ENCODE assay signal across 16 cellular contexts in the genomic region with DNA sequence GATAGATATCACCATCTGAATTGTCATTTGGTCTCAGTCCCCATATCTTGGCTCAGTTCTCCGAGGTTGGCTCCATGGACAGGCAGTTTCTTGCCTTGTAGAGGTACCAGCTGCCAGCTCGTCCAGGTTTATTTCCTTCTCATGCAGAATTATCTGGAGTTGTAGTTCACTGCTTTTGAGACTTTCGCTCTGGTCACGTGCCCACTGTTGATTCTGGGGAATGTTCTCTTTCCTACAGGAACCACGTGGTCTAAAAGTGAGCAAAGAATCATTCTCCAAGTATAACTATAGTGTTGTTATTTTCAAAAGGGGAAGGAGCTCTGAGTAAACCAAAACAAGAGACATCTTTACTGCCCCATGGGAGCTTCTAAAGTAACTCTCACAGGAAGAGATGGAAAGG. TPM values are rescaled to one million over a fixed set of nuclear protein-coding genes. Genes with fewer than 3 reads are reported as not detected.
"Had no signal": no experiment of that assay in that cellular context is flagged by ENCODE, and none has a peak within 500 bp of the region (broad histone marks: within the 10 kb centered on the region; RNA-seq: fewer than 3 reads in every experiment).

No MANE protein-coding gene starts in this region.

- H3K27ac ChIP-seq: thoracic aorta had no signal

- H3K27me3 Mint-ChIP-seq: activated CD8-positive, alpha-beta memory T cell treated with anti-CD3 and anti-CD28 coated beads, Interleukin-2, amount 10 ng/mL, durations not matched to agents 7 days and 5 days; activated T-cell treated with anti-CD3 and anti-CD28 coated beads, Interleukin-2, amount 50 U/mL, for 24 hours; dendritic cell treated with granulocyte-macrophage colony-stimulating factor and Interleukin-4, amounts not matched to agents 40 ng/mL and 50 ng/mL, for 4 days; natural killer cell treated with Interleukin-12 subunit alpha and Interleukin-12 subunit beta and Interleukin-15 and Interleukin-18, amount 100 ng/mL, for 72 hours had no signal

- H3K4me1 Mint-ChIP-seq: activated naive CD4-positive, alpha-beta T cell treated with anti-CD3 and anti-CD28 coated beads, Interleukin-2, amount 50 U/mL, for 24 hours; stimulated activated naive CD8-positive, alpha-beta T cell treated with anti-CD3 and anti-CD28 coated beads, Interleukin-15, amount 100 ng/mL, for 72 hours had no signal

- FAIRE-seq: urothelium cell line had no signal

- ATAC-seq: activated CD4-positive, CD25-positive, alpha-beta regulatory T cell treated with anti-CD3 and anti-CD28 coated beads, Interleukin-2, amount 50 U/mL, for 24 hours; activated CD8-positive, alpha-beta memory T cell treated with anti-CD3 and anti-CD28 coated beads, Interleukin-2, amount 10 ng/mL, durations not matched to agents 7 days and 5 days; left cardiac atrium; natural killer cell treated with Interleukin-12 subunit alpha and Interleukin-12 subunit beta and Interleukin-15 and Interleukin-18, amount 100 ng/mL, for 72 hours; stimulated activated naive CD8-positive, alpha-beta T cell treated with anti-CD3 and anti-CD28 coated beads, Interleukin-15, amount 100 ng/mL, for 72 hours had no signal

- H3K27ac Mint-ChIP-seq: activated CD8-positive, alpha-beta memory T cell treated with anti-CD3 and anti-CD28 coated beads, Interleukin-2, amount 10 ng/mL, durations not matched to agents 7 days and 5 days; activated naive CD4-positive, alpha-beta T cell treated with anti-CD3 and anti-CD28 coated beads, Interleukin-2, amount 50 U/mL, for 24 hours; activated T-cell treated with anti-CD3 and anti-CD28 coated beads, Interleukin-2, amount 50 U/mL, for 24 hours; dendritic cell treated with granulocyte-macrophage colony-stimulating factor and Interleukin-4, amounts not matched to agents 40 ng/mL and 50 ng/mL, for 4 days; immature natural killer cell; natural killer cell treated with Interleukin-12 subunit alpha and Interleukin-12 subunit beta and Interleukin-15 and Interleukin-18, amount 100 ng/mL, for 72 hours; stimulated activated naive CD8-positive, alpha-beta T cell treated with anti-CD3 and anti-CD28 coated beads, Interleukin-15, amount 100 ng/mL, for 72 hours had no signal

- H3K4me3 ChIP-seq: thoracic aorta had no signal

- H3K4me3 Mint-ChIP-seq: activated CD8-positive, alpha-beta memory T cell treated with anti-CD3 and anti-CD28 coated beads, Interleukin-2, amount 10 ng/mL, durations not matched to agents 7 days and 5 days; activated naive CD4-positive, alpha-beta T cell treated with anti-CD3 and anti-CD28 coated beads, Interleukin-2, amount 50 U/mL, for 24 hours; activated T-cell treated with anti-CD3 and anti-CD28 coated beads, Interleukin-2, amount 50 U/mL, for 24 hours; brain; dendritic cell treated with granulocyte-macrophage colony-stimulating factor and Interleukin-4, amounts not matched to agents 40 ng/mL and 50 ng/mL, for 4 days; immature natural killer cell; natural killer cell treated with Interleukin-12 subunit alpha and Interleukin-12 subunit beta and Interleukin-15 and Interleukin-18, amount 100 ng/mL, for 72 hours; stimulated activated naive CD8-positive, alpha-beta T cell treated with anti-CD3 and anti-CD28 coated beads, Interleukin-15, amount 100 ng/mL, for 72 hours had no signal

- DNase-seq: activated CD8-positive, alpha-beta memory T cell treated with anti-CD3 and anti-CD28 coated beads, Interleukin-2, amount 10 ng/mL, durations not matched to agents 7 days and 5 days; activated effector memory CD4-positive, alpha-beta T cell treated with Interleukin-2 at 50 U/mL for 16 hours; activated T-cell treated with anti-CD3 and anti-CD28 coated beads, Interleukin-2, amount 50 U/mL, for 24 hours; immature natural killer cell; left cardiac atrium; stimulated activated CD4-positive, alpha-beta T cell treated with anti-CD3 and anti-CD28 coated beads, Interleukin-4, amount 100 ng/mL, for 1 hour; stimulated activated CD8-positive, alpha-beta memory T cell treated with anti-CD3 and anti-CD28 coated beads, Interleukin-4, amount 100 ng/mL, for 48 hours; stimulated activated naive CD8-positive, alpha-beta T cell treated with anti-CD3 and anti-CD28 coated beads, Interleukin-15, amount 100 ng/mL, for 72 hours had no signal

- H3K9me3 Mint-ChIP-seq: activated naive CD4-positive, alpha-beta T cell treated with anti-CD3 and anti-CD28 coated beads, Interleukin-2, amount 50 U/mL, for 24 hours; activated T-cell treated with anti-CD3 and anti-CD28 coated beads, Interleukin-2, amount 50 U/mL, for 24 hours; dendritic cell treated with granulocyte-macrophage colony-stimulating factor and Interleukin-4, amounts not matched to agents 40 ng/mL and 50 ng/mL, for 4 days; immature natural killer cell; natural killer cell treated with Interleukin-12 subunit alpha and Interleukin-12 subunit beta and Interleukin-15 and Interleukin-18, amount 100 ng/mL, for 72 hours; stimulated activated naive CD8-positive, alpha-beta T cell treated with anti-CD3 and anti-CD28 coated beads, Interleukin-15, amount 100 ng/mL, for 72 hours had no signal

- H3K9me3 ChIP-seq: thoracic aorta had no signal

- H3K36me3 Mint-ChIP-seq: activated CD8-positive, alpha-beta memory T cell treated with anti-CD3 and anti-CD28 coated beads, Interleukin-2, amount 10 ng/mL, durations not matched to agents 7 days and 5 days; activated naive CD4-positive, alpha-beta T cell treated with anti-CD3 and anti-CD28 coated beads, Interleukin-2, amount 50 U/mL, for 24 hours; brain; natural killer cell treated with Interleukin-12 subunit alpha and Interleukin-12 subunit beta and Interleukin-15 and Interleukin-18, amount 100 ng/mL, for 72 hours had no signal

- H3K36me3 ChIP-seq: thoracic aorta had no signal

RNA-seq across cellular contexts. Expression of a gene that starts 41.2 kb away (rescaled TPM):
- total RNA-seq: lung microvascular endothelial cell had no signal
